ENCODE assay signal across 18 cellular contexts in genomic region chr6:39217177-39217864, GRCh38. TPM values are rescaled to one million over a fixed set of nuclear protein-coding genes. Genes with fewer than 3 reads are reported as not detected.
DNase-seq lines count a peak whose midpoint lies in the region; ATAC-seq and TF ChIP-seq lines count a peak whose summit lies in the region.
"Had no signal": no experiment of that assay in that cellular context is flagged by ENCODE, and none has a peak within 500 bp of the region (broad histone marks: within the 10 kb centered on the region; RNA-seq: fewer than 3 reads in every experiment).

No MANE protein-coding gene starts in this region.

- ATAC-seq in esophagus mucosa, result no peak
- ATAC-seq: activated T-cell treated with anti-CD3 and anti-CD28 coated beads, Interleukin-2, amount 50 U/mL, for 72 hours; Right ventricle myocardium inferior; T-helper 17 cell had no signal

- H3K4me3 ChIP-seq in mammary epithelial cell (replicated peaks in 1 of 3; ENCODE audit: insufficient read depth in 1 of 3, low read depth in 2 of 3, low read length in 3 of 3) (no peak overlapping the region), mucosa of rectum (ENCODE audit: low read length in 2 of 2) (no peak overlapping the region), lower leg skin (ENCODE audit: low read depth, poor library complexity, severe bottlenecking) (no peak overlapping the region)

- no peak for TF ChIP-seq POLR2A in lower leg skin (IDR thresholded peaks at IDR 0.05)

- no peaks in the 10 kb centered on the region for H4K20me1 ChIP-seq in mammary epithelial cell (ENCODE audit: insufficient read depth, low read length)

- H3K9me3 Mint-ChIP-seq in MCF 10A (ENCODE audit: unreplicated experiment), result no peaks in the 10 kb centered on the region
- no peaks in the 10 kb centered on the region for H3K9me3 Mint-ChIP-seq in activated T-helper 2 cell treated with anti-CD3 and anti-CD28 coated beads, Interferon-gamma antibody, Interleukin-2, Interleukin-4, amounts not matched to agents 10 μg/mL and 5 μg/mL and 100 μg/mL, durations not matched to agents 14 hours and 24 hours and 36 hours
- H3K9me3 Mint-ChIP-seq in activated naive CD4-positive, alpha-beta T cell treated with anti-CD3 and anti-CD28 coated beads, Interleukin-2, amount 10 ng/mL, durations not matched to agents 7 days and 5 days, result no peaks in the 10 kb centered on the region
- H3K9me3 Mint-ChIP-seq: activated T-cell treated with anti-CD3 and anti-CD28 coated beads, Interleukin-2, amount 50 U/mL, for 72 hours; IgD-negative memory B cell had no signal

- POLR2A ChIA-PET in MCF 10A (lab: Yijun Ruan, JAX), result interaction anchor here (0.7 to 1.3 kb wide), 2 partner anchors 16 to 34 kb away, joined by 3 read pairs; no protein-coding TSS in a partner anchor

- H3K36me3 Mint-ChIP-seq in MCF 10A (ENCODE audit: insufficient read depth, unreplicated experiment), result peaks cover 6% of the 10 kb centered on the region
- H3K36me3 Mint-ChIP-seq in activated T-helper 2 cell treated with anti-CD3 and anti-CD28 coated beads, Interferon-gamma antibody, Interleukin-2, Interleukin-4, amounts not matched to agents 10 μg/mL and 5 μg/mL and 100 μg/mL, durations not matched to agents 14 hours and 24 hours and 36 hours (ENCODE audit: low read depth), result peaks cover 79% of the 10 kb centered on the region
- peaks cover 11% of the 10 kb centered on the region for H3K36me3 Mint-ChIP-seq in activated naive CD4-positive, alpha-beta T cell treated with anti-CD3 and anti-CD28 coated beads, Interleukin-2, amount 10 ng/mL, durations not matched to agents 7 days and 5 days
- H3K36me3 Mint-ChIP-seq: IgD-negative memory B cell had no signal

- H3K9me3 ChIP-seq in mammary epithelial cell (replicated peaks; ENCODE audit: insufficient read depth, low read length) (no peaks in the 10 kb centered on the region), mucosa of rectum (ENCODE audit: control insufficient read depth in 2 of 2, low read length in 2 of 2) (no peaks in the 10 kb centered on the region)

- no peaks in the 10 kb centered on the region for H3K36me3 ChIP-seq in mammary epithelial cell (ENCODE audit: insufficient read depth, low read length)
- peaks cover 8 to 9% of the 10 kb centered on the region in 2 donors for H3K36me3 ChIP-seq in mucosa of rectum (ENCODE audit: control insufficient read depth in 2 of 2, insufficient read depth in 2 of 2, low read length in 2 of 2)

- H3K4me1 Mint-ChIP-seq in MCF 10A (ENCODE audit: insufficient read depth, unreplicated experiment), result peaks cover 21% of the 10 kb centered on the region
- peaks cover 65% of the 10 kb centered on the region for H3K4me1 Mint-ChIP-seq in activated T-helper 2 cell treated with anti-CD3 and anti-CD28 coated beads, Interferon-gamma antibody, Interleukin-2, Interleukin-4, amounts not matched to agents 10 μg/mL and 5 μg/mL and 100 μg/mL, durations not matched to agents 14 hours and 24 hours and 36 hours (ENCODE audit: low read depth)
- peaks cover 31% of the 10 kb centered on the region for H3K4me1 Mint-ChIP-seq in activated naive CD4-positive, alpha-beta T cell treated with anti-CD3 and anti-CD28 coated beads, Interleukin-2, amount 10 ng/mL, durations not matched to agents 7 days and 5 days

- no peak overlapping the region for H3K27ac Mint-ChIP-seq in MCF 10A (ENCODE audit: low read depth, unreplicated experiment)
- H3K27ac Mint-ChIP-seq in activated T-helper 2 cell treated with anti-CD3 and anti-CD28 coated beads, Interferon-gamma antibody, Interleukin-2, Interleukin-4, amounts not matched to agents 10 μg/mL and 5 μg/mL and 100 μg/mL, durations not matched to agents 14 hours and 24 hours and 36 hours, result peak overlapping the region; percentile 24
- H3K27ac Mint-ChIP-seq in activated naive CD4-positive, alpha-beta T cell treated with anti-CD3 and anti-CD28 coated beads, Interleukin-2, amount 10 ng/mL, durations not matched to agents 7 days and 5 days, result no peak overlapping the region
- H3K27ac Mint-ChIP-seq: activated T-cell treated with anti-CD3 and anti-CD28 coated beads, Interleukin-2, amount 50 U/mL, for 72 hours; IgD-negative memory B cell; stimulated activated naive CD8-positive, alpha-beta T cell treated with anti-CD3 and anti-CD28 coated beads, Interleukin-15, Interleukin-2, amounts not matched to agents 100 ng/mL and 50 ng/mL, for 24 hours; T-helper 17 cell had no signal

- dilution Hi-C loops in mammary epithelial cell (cut with HindIII; ENCODE audit: low sequenced_read_pairs), result no loop called here

- TF ChIP-seq CTCF in MCF 10A (IDR thresholded peaks at IDR 0.05; ENCODE audit: unreplicated experiment) (no peak), mammary epithelial cell (conservative IDR thresholded peaks at IDR 0.05 in 1 of 2, IDR thresholded peaks at IDR 0.05 in 1 of 2; ENCODE audit: extremely low read depth in 1 of 2, insufficient read depth in 1 of 2, low read depth in 1 of 2, low read length in 2 of 2) (no peak), lower leg skin (IDR thresholded peaks at IDR 0.05) (no peak)

- no peak overlapping the region for H3K9ac ChIP-seq in mammary epithelial cell (ENCODE audit: insufficient read depth, low read length)
- peak overlapping the region; percentile 24 to 49 for H3K9ac ChIP-seq in mucosa of rectum (ENCODE audit: low read depth in 1 of 2, low read length in 2 of 2)

- H3K4me2 ChIP-seq in mammary epithelial cell (ENCODE audit: insufficient read depth, low read depth, low read length), result no peak overlapping the region

- CTCF ChIA-PET in MCF 10A (lab: Yijun Ruan, JAX), result interaction anchor here (0.6 to 6.7 kb wide), 8 partner anchors 10 to 565 kb away, joined by 3 to 50 read pairs (median 6); partner anchors contain the start of gene KCNK5
- CTCF ChIA-PET in mammary epithelial cell (lab: Charles Lee; ENCODE audit: low non-redundant PET), result no interaction called here
- CTCF ChIA-PET in activated naive CD4-positive, alpha-beta T cell treated with anti-CD3 and anti-CD28 coated beads, Interleukin-2, amount 10 ng/mL, durations not matched to agents 7 days and 5 days (lab: Charles Lee), result interaction anchor here (1.0 to 1.9 kb wide), 5 partner anchors 9 to 88 kb away, joined by 3 to 6 read pairs (median 3); partner anchors contain the start of gene KCNK5

- DNase-seq in MCF 10A (ENCODE audit: unreplicated experiment) (peak; percentile 56), mammary epithelial cell (no peak), lower leg skin (ENCODE audit: low spot score in 2 of 2) (no peak)
- no peak for DNase-seq in activated T-helper 2 cell treated with anti-CD3 and anti-CD28 coated beads, Interferon-gamma antibody, Interleukin-2, Interleukin-4, amounts not matched to agents 10 μg/mL and 5 μg/mL and 100 μg/mL, durations not matched to agents 14 hours and 24 hours and 36 hours (ENCODE audit: low spot score)
- DNase-seq in activated CD4-positive, alpha-beta T cell treated with anti-CD3 and anti-CD28 coated beads for 1 hour, result no peak
- DNase-seq in activated naive CD4-positive, alpha-beta T cell treated with anti-CD3 and anti-CD28 coated beads, Interleukin-2, amount 10 ng/mL, durations not matched to agents 7 days and 5 days, result no peak
- DNase-seq: activated CD4-positive, alpha-beta T cell treated with anti-CD3 and anti-CD28 coated beads for 48 hours; activated T-cell treated with anti-CD3 and anti-CD28 coated beads, Interleukin-2, amount 50 U/mL, for 72 hours; anterior cingulate cortex; cortex of kidney; head of caudate nucleus; NCI-H1930; T-helper 17 cell had no signal

- no peaks in the 10 kb centered on the region for H3K27me3 Mint-ChIP-seq in MCF 10A (ENCODE audit: insufficient read depth, unreplicated experiment)
- no peaks in the 10 kb centered on the region for H3K27me3 Mint-ChIP-seq in activated T-helper 2 cell treated with anti-CD3 and anti-CD28 coated beads, Interferon-gamma antibody, Interleukin-2, Interleukin-4, amounts not matched to agents 10 μg/mL and 5 μg/mL and 100 μg/mL, durations not matched to agents 14 hours and 24 hours and 36 hours (ENCODE audit: low read depth)
- H3K27me3 Mint-ChIP-seq in activated naive CD4-positive, alpha-beta T cell treated with anti-CD3 and anti-CD28 coated beads, Interleukin-2, amount 10 ng/mL, durations not matched to agents 7 days and 5 days, result no peaks in the 10 kb centered on the region
- H3K27me3 Mint-ChIP-seq: stimulated activated naive CD8-positive, alpha-beta T cell treated with anti-CD3 and anti-CD28 coated beads, Interleukin-15, Interleukin-2, amounts not matched to agents 100 ng/mL and 50 ng/mL, for 24 hours; T-helper 17 cell had no signal

- H3K4me3 Mint-ChIP-seq in MCF 10A (ENCODE audit: unreplicated experiment), result no peak overlapping the region
- no peak overlapping the region for H3K4me3 Mint-ChIP-seq in activated T-helper 2 cell treated with anti-CD3 and anti-CD28 coated beads, Interferon-gamma antibody, Interleukin-2, Interleukin-4, amounts not matched to agents 10 μg/mL and 5 μg/mL and 100 μg/mL, durations not matched to agents 14 hours and 24 hours and 36 hours (ENCODE audit: low read depth)
- H3K4me3 Mint-ChIP-seq in activated naive CD4-positive, alpha-beta T cell treated with anti-CD3 and anti-CD28 coated beads, Interleukin-2, amount 10 ng/mL, durations not matched to agents 7 days and 5 days, result no peak overlapping the region
- H3K4me3 Mint-ChIP-seq: activated T-cell treated with anti-CD3 and anti-CD28 coated beads, Interleukin-2, amount 50 U/mL, for 72 hours; IgD-negative memory B cell; stimulated activated naive CD8-positive, alpha-beta T cell treated with anti-CD3 and anti-CD28 coated beads, Interleukin-15, Interleukin-2, amounts not matched to agents 100 ng/mL and 50 ng/mL, for 24 hours; T-helper 17 cell had no signal

- 83% methylated on average over 11 of the region's 11 CpGs for WGBS in mammary epithelial cell (ENCODE audit: low coverage, missing lambda C conversion rate)
- 58 to 72% methylated on average over 11 of the region's 11 CpGs for WGBS in lower leg skin, 2 donors

- H3K4me1 ChIP-seq in mammary epithelial cell (ENCODE audit: insufficient read depth, low read length) (no peaks in the 10 kb centered on the region), mucosa of rectum (ENCODE audit: control insufficient read depth in 2 of 2, insufficient read depth in 2 of 2, low read length in 2 of 2) (peaks cover 43 to 57% of the 10 kb centered on the region in 2 donors)

- H2AFZ ChIP-seq in mammary epithelial cell (ENCODE audit: low read depth, low read length), result no peak overlapping the region

- H3K79me2 ChIP-seq in mammary epithelial cell (ENCODE audit: insufficient read depth, low read length), result no peaks in the 10 kb centered on the region

- H3K27me3 ChIP-seq in mammary epithelial cell (ENCODE audit: insufficient read depth, low read length), result no peaks in the 10 kb centered on the region
- H3K27me3 ChIP-seq in mucosa of rectum (ENCODE audit: control insufficient read depth in 2 of 2, insufficient read depth in 2 of 2, low read length in 2 of 2), result no peaks in the 10 kb centered on the region

- BruUV-seq in MCF 10A (replicated peaks; lab: Mats Ljungman, UMichigan), result no TSS peak
- BruUV-seq in mammary epithelial cell (replicated peaks; lab: Mats Ljungman, UMichigan), result no TSS peak

- intact Hi-C loops in MCF 10A (cut with micrococcal nuclease), result loop anchor here (5.0 kb wide), 1 partner anchor 50 kb away; no protein-coding TSS in a partner anchor
- intact Hi-C loops in mammary epithelial cell (cut with micrococcal nuclease), result no loop called here
- intact Hi-C loops in activated T-helper 2 cell treated with anti-CD3 and anti-CD28 coated beads, Interferon-gamma antibody, Interleukin-2, Interleukin-4, amounts not matched to agents 10 μg/mL and 5 μg/mL and 100 μg/mL, durations not matched to agents 14 hours and 24 hours and 36 hours (cut with micrococcal nuclease), result no loop called here
- intact Hi-C loops in lower leg skin (cut with DNase I; ENCODE audit: low total_unique reads), result no loop called here

- H3K27ac ChIP-seq in mammary epithelial cell (ENCODE audit: insufficient read depth, low read depth, low read length) (no peak overlapping the region), mucosa of rectum (ENCODE audit: low read depth in 2 of 2, low read length in 2 of 2) (peak overlapping the region; percentile 70 to 75)

- in situ Hi-C loops in mammary epithelial cell (cut with MboI; ENCODE audit: low sequenced_read_pairs in 2 of 2), result no loop called here

RNA-seq across cellular contexts. Expression of gene KCNK5, which starts 12.0 kb away (rescaled TPM):
- total RNA-seq in MCF 10A (2022), result 1.3 and 2.6 TPM in 2 replicates
- total RNA-seq in mammary epithelial cell, result 1 to 10 TPM in 1 of 2 donors, not detected in 1; 1.3 TPM
- polyA plus RNA-seq in mammary epithelial cell, result 0.40 TPM
- polyA minus RNA-seq in mammary epithelial cell, result not detected
- 41.5 and 42.6 TPM in 2 replicates for total RNA-seq in activated T-helper 2 cell treated with anti-CD3 and anti-CD28 coated beads, Interferon-gamma antibody, Interleukin-2, Interleukin-4, amounts not matched to agents 10 μg/mL and 5 μg/mL and 100 μg/mL, durations not matched to agents 14 hours and 24 hours and 36 hours
- total RNA-seq in lower leg skin, result 100 to 1,000 TPM in 1 of 4 donors, 10 to 100 TPM in 3; 10.0 to 110 (median 49.7) TPM
- total RNA-seq in esophagus mucosa, result 5.1 TPM
- polyA plus RNA-seq: IgD-negative memory B cell had no signal
